21 cellular contexts compared by ENCODE assay signal in the genomic region with DNA sequence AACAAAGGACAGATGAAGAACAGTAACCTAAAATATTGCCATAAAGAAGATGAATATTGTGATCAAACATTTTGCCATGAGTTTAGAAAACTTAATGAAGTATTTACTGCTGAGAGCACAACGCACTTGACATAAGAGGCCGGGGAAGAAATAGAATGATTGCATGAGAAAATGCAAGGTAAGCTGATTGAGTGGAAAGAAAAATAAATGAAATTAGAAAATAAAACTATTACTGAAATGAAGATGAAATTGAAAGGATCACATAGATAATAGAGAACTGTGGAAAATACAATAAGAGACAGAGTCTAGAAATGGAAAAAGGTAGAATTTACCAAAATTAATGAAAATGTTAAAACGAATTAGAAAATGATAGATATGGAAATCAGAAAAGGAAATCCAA. TPM values are rescaled to one million over a fixed set of nuclear protein-coding genes. Genes with fewer than 3 reads are reported as not detected.
DNase-seq lines count a peak whose midpoint lies in the region; ATAC-seq and TF ChIP-seq lines count a peak whose summit lies in the region.
"Had no signal": no experiment of that assay in that cellular context is flagged by ENCODE, and none has a peak within 500 bp of the region (broad histone marks: within the 10 kb centered on the region; RNA-seq: fewer than 3 reads in every experiment).

No MANE protein-coding gene starts in this region.

- peaks cover 73 to 95% (median 87%) of the 10 kb centered on the region in 3 donors for H3K4me1 Mint-ChIP-seq in CD8-positive, alpha-beta memory T cell
- peaks cover 46% of the 10 kb centered on the region for H3K4me1 Mint-ChIP-seq in activated T-helper 1 cell treated with anti-CD3 and anti-CD28 coated beads, Interleukin-12 subunit alpha, Interleukin-12 subunit beta, Interleukin-2, Interleukin-4 antibody, amounts not matched to agents 30 ng/mL and 10 ng/mL and 1 ng/mL, durations not matched to agents 14 hours and 24 hours and 36 hours (ENCODE audit: low read depth)
- peaks cover 10% of the 10 kb centered on the region for H3K4me1 Mint-ChIP-seq in mesothelial cell of epicardium
- H3K4me1 Mint-ChIP-seq: H9 had no signal

- ATAC-seq in GM18873 (IDR thresholded peaks at IDR 0.05; ENCODE audit: low FRiP score, unreplicated experiment) (no peak), GM18502 (IDR thresholded peaks at IDR 0.05; ENCODE audit: poor library complexity, unreplicated experiment) (no peak)

- POLR2A ChIA-PET in A673 (lab: Charles Lee; ENCODE audit: low non-redundant PET), result no interaction called here
- POLR2A ChIA-PET in CD8-positive, alpha-beta memory T cell (lab: Charles Lee), result interaction anchor here (1.7 kb wide), 1 partner anchor 10 kb away, joined by 7 read pairs; a partner anchor contains a TSS

- CTCF ChIA-PET in A673 (lab: Charles Lee), result no interaction called here
- CTCF ChIA-PET in CD8-positive, alpha-beta memory T cell (lab: Charles Lee), result no interaction called here

- H3K27ac Mint-ChIP-seq in CD8-positive, alpha-beta memory T cell, result peak overlapping the region; percentile 2 to 94 (median 79)
- H3K27ac Mint-ChIP-seq in activated T-helper 1 cell treated with anti-CD3 and anti-CD28 coated beads, Interleukin-12 subunit alpha, Interleukin-12 subunit beta, Interleukin-2, Interleukin-4 antibody, amounts not matched to agents 30 ng/mL and 10 ng/mL and 1 ng/mL, durations not matched to agents 14 hours and 24 hours and 36 hours, result peak overlapping the region; percentile 91
- peak overlapping the region; percentile 82 for H3K27ac Mint-ChIP-seq in mesothelial cell of epicardium

- peaks cover 7 to 67% (median 31%) of the 10 kb centered on the region in 3 donors for H3K36me3 Mint-ChIP-seq in CD8-positive, alpha-beta memory T cell
- peaks cover 36% of the 10 kb centered on the region for H3K36me3 Mint-ChIP-seq in activated T-helper 1 cell treated with anti-CD3 and anti-CD28 coated beads, Interleukin-12 subunit alpha, Interleukin-12 subunit beta, Interleukin-2, Interleukin-4 antibody, amounts not matched to agents 30 ng/mL and 10 ng/mL and 1 ng/mL, durations not matched to agents 14 hours and 24 hours and 36 hours (ENCODE audit: low read depth)
- peaks cover 35% of the 10 kb centered on the region for H3K36me3 Mint-ChIP-seq in mesothelial cell of epicardium

- TF ChIP-seq CTCF in A673 (conservative IDR thresholded peaks at IDR 0.05; ENCODE audit: low read depth, low read length) (no peak), mesothelial cell of epicardium (IDR thresholded peaks at IDR 0.05; ENCODE audit: unreplicated experiment) (no peak)

- no peak for DNase-seq in A673 (ENCODE audit: low spot score)
- no peak for DNase-seq in CD8-positive, alpha-beta memory T cell
- no peak for DNase-seq in activated T-helper 1 cell treated with anti-CD3 and anti-CD28 coated beads, Interleukin-12 subunit alpha, Interleukin-12 subunit beta, Interleukin-2, Interleukin-4 antibody, amounts not matched to agents 30 ng/mL and 10 ng/mL and 1 ng/mL, durations not matched to agents 14 hours and 24 hours and 36 hours (ENCODE audit: low spot score)
- no peak for DNase-seq in mesothelial cell of epicardium (ENCODE audit: low spot score in 2 of 2, unreplicated experiment in 2 of 2)
- no peak for DNase-seq in GM03348 (ENCODE audit: low spot score)
- DNase-seq: activated gamma-delta T cell treated with Interleukin-2 at 50 U/mL for 16 hours; BE2C; DMS53; effector CD8-positive, alpha-beta T cell; H9; midbrain; NCI-H2029 treated with DMSO at 0.1 percent for 48 hours; NCI-H524 treated with DMSO at 0.1 percent for 48 hours; OCI-M1; stimulated activated CD4-positive, alpha-beta T cell treated with anti-CD3 and anti-CD28 coated beads, Interleukin-4, amount 100 ng/mL, for 24 hours; stimulated activated CD8-positive, alpha-beta memory T cell treated with anti-CD3 and anti-CD28 coated beads, Interleukin-4, amount 100 ng/mL, for 48 hours; testis had no signal

- peak overlapping the region; percentile 19 for H3K27ac ChIP-seq in A673 (ENCODE audit: low read depth, low read length, poor library complexity, severe bottlenecking)
- H3K27ac ChIP-seq in CD8-positive, alpha-beta memory T cell (ENCODE audit: low read depth, low read length), result no peak overlapping the region
- H3K27ac ChIP-seq: hepatocyte, SK-N-MC, testis had no signal

- H3K9me3 ChIP-seq in A673 (ENCODE audit: low read depth, low read length, poor library complexity, severe bottlenecking), result no peaks in the 10 kb centered on the region
- no peaks in the 10 kb centered on the region for H3K9me3 ChIP-seq in CD8-positive, alpha-beta memory T cell (ENCODE audit: low read length)
- H3K9me3 ChIP-seq: BE2C, testis had no signal

- no peaks in the 10 kb centered on the region for H3K27me3 Mint-ChIP-seq in CD8-positive, alpha-beta memory T cell
- no peaks in the 10 kb centered on the region for H3K27me3 Mint-ChIP-seq in activated T-helper 1 cell treated with anti-CD3 and anti-CD28 coated beads, Interleukin-12 subunit alpha, Interleukin-12 subunit beta, Interleukin-2, Interleukin-4 antibody, amounts not matched to agents 30 ng/mL and 10 ng/mL and 1 ng/mL, durations not matched to agents 14 hours and 24 hours and 36 hours (ENCODE audit: insufficient read depth)
- no peaks in the 10 kb centered on the region for H3K27me3 Mint-ChIP-seq in mesothelial cell of epicardium (ENCODE audit: low read depth)

- peaks cover 31% of the 10 kb centered on the region for H3K36me3 ChIP-seq in A673 (ENCODE audit: insufficient read depth, low read length, poor library complexity, severe bottlenecking)
- H3K36me3 ChIP-seq in CD8-positive, alpha-beta memory T cell (ENCODE audit: insufficient read depth, low read length), result no peaks in the 10 kb centered on the region

- H3K4me3 ChIP-seq in A673 (ENCODE audit: low read depth, low read length, poor library complexity, severe bottlenecking), result no peak overlapping the region
- H3K4me3 ChIP-seq in CD8-positive, alpha-beta memory T cell (ENCODE audit: low read length), result no peak overlapping the region
- H3K4me3 ChIP-seq: hepatocyte, SK-N-MC, testis had no signal

- BruUV-seq in A673 (replicated peaks; lab: Mats Ljungman, UMichigan), result no TSS peak

- H3K4me1 ChIP-seq in A673 (ENCODE audit: insufficient read depth, low read length, poor library complexity, severe bottlenecking), result no peaks in the 10 kb centered on the region
- peaks cover 26% of the 10 kb centered on the region for H3K4me1 ChIP-seq in CD8-positive, alpha-beta memory T cell (ENCODE audit: insufficient read depth, low read length)
- H3K4me1 ChIP-seq: BE2C had no signal

- H3K9me3 Mint-ChIP-seq in CD8-positive, alpha-beta memory T cell, result no peaks in the 10 kb centered on the region
- H3K9me3 Mint-ChIP-seq in activated T-helper 1 cell treated with anti-CD3 and anti-CD28 coated beads, Interleukin-12 subunit alpha, Interleukin-12 subunit beta, Interleukin-2, Interleukin-4 antibody, amounts not matched to agents 30 ng/mL and 10 ng/mL and 1 ng/mL, durations not matched to agents 14 hours and 24 hours and 36 hours, result no peaks in the 10 kb centered on the region
- H3K9me3 Mint-ChIP-seq in mesothelial cell of epicardium, result no peaks in the 10 kb centered on the region
- H3K9me3 Mint-ChIP-seq: H9 had no signal

- intact Hi-C loops in A673 (cut with micrococcal nuclease; ENCODE audit: unreplicated experiment), result no loop called here
- intact Hi-C loops in activated T-helper 1 cell treated with anti-CD3 and anti-CD28 coated beads, Interleukin-12 subunit alpha, Interleukin-12 subunit beta, Interleukin-2, Interleukin-4 antibody, amounts not matched to agents 30 ng/mL and 10 ng/mL and 1 ng/mL, durations not matched to agents 14 hours and 24 hours and 36 hours (cut with micrococcal nuclease), result no loop called here

- H3K4me3 Mint-ChIP-seq in CD8-positive, alpha-beta memory T cell, result peak overlapping the region in 4 of 7 donors; percentile 1 to 71 (median 20)
- peak overlapping the region; percentile 80 for H3K4me3 Mint-ChIP-seq in activated T-helper 1 cell treated with anti-CD3 and anti-CD28 coated beads, Interleukin-12 subunit alpha, Interleukin-12 subunit beta, Interleukin-2, Interleukin-4 antibody, amounts not matched to agents 30 ng/mL and 10 ng/mL and 1 ng/mL, durations not matched to agents 14 hours and 24 hours and 36 hours
- H3K4me3 Mint-ChIP-seq in mesothelial cell of epicardium, result no peak overlapping the region
- H3K4me3 Mint-ChIP-seq: H9 had no signal

- no peaks in the 10 kb centered on the region for H3K27me3 ChIP-seq in A673 (replicated peaks; ENCODE audit: insufficient read depth, low read depth, low read length, poor library complexity)
- no peaks in the 10 kb centered on the region for H3K27me3 ChIP-seq in CD8-positive, alpha-beta memory T cell (ENCODE audit: insufficient read depth, low read length, poor library complexity, severe bottlenecking)
- H3K27me3 ChIP-seq: BE2C, hepatocyte, testis had no signal

RNA-seq across cellular contexts. Expression of a gene that starts 10.1 kb away (rescaled TPM):
- total RNA-seq in A673 (2021) (95.5 and 110 TPM in 2 replicates), mesothelial cell of epicardium (88.4 to 93.7 TPM (median 91.9 TPM) in 3 replicates)
- 10 to 100 TPM; 68.2 to 71.1 TPM for total RNA-seq in CD8-positive, alpha-beta memory T cell
- polyA plus RNA-seq in CD8-positive, alpha-beta memory T cell, result 123 TPM
- 61.6 and 63.7 TPM in 2 replicates for total RNA-seq in activated T-helper 1 cell treated with anti-CD3 and anti-CD28 coated beads, Interleukin-12 subunit alpha, Interleukin-12 subunit beta, Interleukin-2, Interleukin-4 antibody, amounts not matched to agents 30 ng/mL and 10 ng/mL and 1 ng/mL, durations not matched to agents 14 hours and 24 hours and 36 hours
